Comparison of ENCODE assay signal across 2 cellular contexts in the genomic region with DNA sequence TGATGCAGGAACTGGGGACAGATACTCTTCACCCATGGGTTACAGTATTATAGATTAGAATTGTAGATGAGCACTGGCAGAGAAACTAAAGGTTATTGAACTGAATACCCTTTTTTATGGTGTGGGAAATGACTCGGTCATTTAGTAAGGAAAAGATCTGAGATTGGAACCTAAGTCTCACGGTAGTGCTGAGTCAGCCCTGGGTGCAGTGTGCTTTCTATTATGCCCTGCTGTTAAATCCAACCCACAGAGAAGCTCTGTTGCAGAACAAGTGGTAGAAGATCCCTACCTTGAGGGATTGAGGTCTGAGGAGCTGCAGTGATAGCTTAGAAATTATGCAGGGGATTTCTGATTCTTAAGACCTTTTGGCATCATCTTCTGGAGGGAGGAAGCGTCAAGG.
A peak's percentile ranks its signal among the peaks of the same experiment; 100 is the strongest.
TF ChIP-seq lines count a peak whose summit lies in the region.

No MANE protein-coding gene starts in this region.

TF ChIP-seq in GM23338, 12 proteins besides CTCF, POLR2A, EP300 and RAD21 (continues in another document):
- TF ChIP-seq JUNB (IDR thresholded peaks at IDR 0.05; ENCODE audit: unreplicated experiment) (no peak), ZNF114 (CRISPR knock-in tag; IDR thresholded peaks at IDR 0.05) (no peak), STAT1 (IDR thresholded peaks at IDR 0.05; ENCODE audit: unreplicated experiment) (no peak), ZNF331 (CRISPR knock-in tag; IDR thresholded peaks at IDR 0.05; ENCODE audit: low read depth) (no peak), CREB1 (CRISPR knock-in tag; IDR thresholded peaks at IDR 0.05; ENCODE audit: low read depth) (no peak), NANOG (IDR thresholded peaks at IDR 0.05; ENCODE audit: borderline replicate concordance) (no peak), EZH2 (IDR thresholded peaks at IDR 0.05; ENCODE audit: low read depth, unreplicated experiment) (no peak), EZH2phosphoT487 (IDR thresholded peaks at IDR 0.05; ENCODE audit: unreplicated experiment) (no peak), POLR2AphosphoS5 (IDR thresholded peaks at IDR 0.05; ENCODE audit: low read depth) (no peak)
- TF ChIP-seq, protein P1, sequence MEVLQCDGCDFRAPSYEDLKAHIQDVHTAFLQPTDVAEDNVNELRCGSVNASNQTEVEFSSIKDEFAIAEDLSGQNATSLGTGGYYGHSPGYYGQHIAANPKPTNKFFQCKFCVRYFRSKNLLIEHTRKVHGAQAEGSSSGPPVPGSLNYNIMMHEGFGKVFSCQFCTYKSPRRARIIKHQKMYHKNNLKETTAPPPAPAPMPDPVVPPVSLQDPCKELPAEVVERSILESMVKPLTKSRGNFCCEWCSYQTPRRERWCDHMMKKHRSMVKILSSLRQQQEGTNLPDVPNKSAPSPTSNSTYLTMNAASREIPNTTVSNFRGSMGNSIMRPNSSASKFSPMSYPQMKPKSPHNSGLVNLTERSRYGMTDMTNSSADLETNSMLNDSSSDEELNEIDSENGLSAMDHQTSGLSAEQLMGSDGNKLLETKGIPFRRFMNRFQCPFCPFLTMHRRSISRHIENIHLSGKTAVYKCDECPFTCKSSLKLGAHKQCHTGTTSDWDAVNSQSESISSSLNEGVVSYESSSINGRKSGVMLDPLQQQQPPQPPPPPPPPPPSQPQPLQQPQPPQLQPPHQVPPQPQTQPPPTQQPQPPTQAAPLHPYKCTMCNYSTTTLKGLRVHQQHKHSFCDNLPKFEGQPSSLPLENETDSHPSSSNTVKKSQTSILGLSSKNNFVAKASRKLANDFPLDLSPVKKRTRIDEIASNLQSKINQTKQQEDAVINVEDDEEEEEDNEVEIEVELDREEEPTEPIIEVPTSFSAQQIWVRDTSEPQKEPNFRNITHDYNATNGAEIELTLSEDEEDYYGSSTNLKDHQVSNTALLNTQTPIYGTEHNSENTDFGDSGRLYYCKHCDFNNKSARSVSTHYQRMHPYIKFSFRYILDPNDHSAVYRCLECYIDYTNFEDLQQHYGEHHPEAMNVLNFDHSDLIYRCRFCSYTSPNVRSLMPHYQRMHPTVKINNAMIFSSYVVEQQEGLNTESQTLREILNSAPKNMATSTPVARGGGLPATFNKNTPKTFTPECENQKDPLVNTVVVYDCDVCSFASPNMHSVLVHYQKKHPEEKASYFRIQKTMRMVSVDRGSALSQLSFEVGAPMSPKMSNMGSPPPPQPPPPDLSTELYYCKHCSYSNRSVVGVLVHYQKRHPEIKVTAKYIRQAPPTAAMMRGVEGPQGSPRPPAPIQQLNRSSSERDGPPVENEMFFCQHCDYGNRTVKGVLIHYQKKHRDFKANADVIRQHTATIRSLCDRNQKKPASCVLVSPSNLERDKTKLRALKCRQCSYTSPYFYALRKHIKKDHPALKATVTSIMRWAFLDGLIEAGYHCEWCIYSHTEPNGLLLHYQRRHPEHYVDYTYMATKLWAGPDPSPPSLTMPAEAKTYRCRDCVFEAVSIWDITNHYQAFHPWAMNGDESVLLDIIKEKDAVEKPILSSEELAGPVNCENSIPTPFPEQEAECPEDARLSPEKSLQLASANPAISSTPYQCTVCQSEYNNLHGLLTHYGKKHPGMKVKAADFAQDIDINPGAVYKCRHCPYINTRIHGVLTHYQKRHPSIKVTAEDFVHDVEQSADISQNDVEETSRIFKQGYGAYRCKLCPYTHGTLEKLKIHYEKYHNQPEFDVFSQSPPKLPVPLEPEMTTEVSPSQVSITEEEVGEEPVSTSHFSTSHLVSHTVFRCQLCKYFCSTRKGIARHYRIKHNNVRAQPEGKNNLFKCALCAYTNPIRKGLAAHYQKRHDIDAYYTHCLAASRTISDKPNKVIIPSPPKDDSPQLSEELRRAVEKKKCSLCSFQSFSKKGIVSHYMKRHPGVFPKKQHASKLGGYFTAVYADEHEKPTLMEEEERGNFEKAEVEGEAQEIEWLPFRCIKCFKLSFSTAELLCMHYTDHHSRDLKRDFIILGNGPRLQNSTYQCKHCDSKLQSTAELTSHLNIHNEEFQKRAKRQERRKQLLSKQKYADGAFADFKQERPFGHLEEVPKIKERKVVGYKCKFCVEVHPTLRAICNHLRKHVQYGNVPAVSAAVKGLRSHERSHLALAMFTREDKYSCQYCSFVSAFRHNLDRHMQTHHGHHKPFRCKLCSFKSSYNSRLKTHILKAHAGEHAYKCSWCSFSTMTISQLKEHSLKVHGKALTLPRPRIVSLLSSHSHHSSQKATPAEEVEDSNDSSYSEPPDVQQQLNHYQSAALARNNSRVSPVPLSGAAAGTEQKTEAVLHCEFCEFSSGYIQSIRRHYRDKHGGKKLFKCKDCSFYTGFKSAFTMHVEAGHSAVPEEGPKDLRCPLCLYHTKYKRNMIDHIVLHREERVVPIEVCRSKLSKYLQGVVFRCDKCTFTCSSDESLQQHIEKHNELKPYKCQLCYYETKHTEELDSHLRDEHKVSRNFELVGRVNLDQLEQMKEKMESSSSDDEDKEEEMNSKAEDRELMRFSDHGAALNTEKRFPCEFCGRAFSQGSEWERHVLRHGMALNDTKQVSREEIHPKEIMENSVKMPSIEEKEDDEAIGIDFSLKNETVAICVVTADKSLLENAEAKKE (CRISPR knock-in tag; IDR thresholded peaks at IDR 0.05), result no peak
- TF ChIP-seq, protein P2, sequence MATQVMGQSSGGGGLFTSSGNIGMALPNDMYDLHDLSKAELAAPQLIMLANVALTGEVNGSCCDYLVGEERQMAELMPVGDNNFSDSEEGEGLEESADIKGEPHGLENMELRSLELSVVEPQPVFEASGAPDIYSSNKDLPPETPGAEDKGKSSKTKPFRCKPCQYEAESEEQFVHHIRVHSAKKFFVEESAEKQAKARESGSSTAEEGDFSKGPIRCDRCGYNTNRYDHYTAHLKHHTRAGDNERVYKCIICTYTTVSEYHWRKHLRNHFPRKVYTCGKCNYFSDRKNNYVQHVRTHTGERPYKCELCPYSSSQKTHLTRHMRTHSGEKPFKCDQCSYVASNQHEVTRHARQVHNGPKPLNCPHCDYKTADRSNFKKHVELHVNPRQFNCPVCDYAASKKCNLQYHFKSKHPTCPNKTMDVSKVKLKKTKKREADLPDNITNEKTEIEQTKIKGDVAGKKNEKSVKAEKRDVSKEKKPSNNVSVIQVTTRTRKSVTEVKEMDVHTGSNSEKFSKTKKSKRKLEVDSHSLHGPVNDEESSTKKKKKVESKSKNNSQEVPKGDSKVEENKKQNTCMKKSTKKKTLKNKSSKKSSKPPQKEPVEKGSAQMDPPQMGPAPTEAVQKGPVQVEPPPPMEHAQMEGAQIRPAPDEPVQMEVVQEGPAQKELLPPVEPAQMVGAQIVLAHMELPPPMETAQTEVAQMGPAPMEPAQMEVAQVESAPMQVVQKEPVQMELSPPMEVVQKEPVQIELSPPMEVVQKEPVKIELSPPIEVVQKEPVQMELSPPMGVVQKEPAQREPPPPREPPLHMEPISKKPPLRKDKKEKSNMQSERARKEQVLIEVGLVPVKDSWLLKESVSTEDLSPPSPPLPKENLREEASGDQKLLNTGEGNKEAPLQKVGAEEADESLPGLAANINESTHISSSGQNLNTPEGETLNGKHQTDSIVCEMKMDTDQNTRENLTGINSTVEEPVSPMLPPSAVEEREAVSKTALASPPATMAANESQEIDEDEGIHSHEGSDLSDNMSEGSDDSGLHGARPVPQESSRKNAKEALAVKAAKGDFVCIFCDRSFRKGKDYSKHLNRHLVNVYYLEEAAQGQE (IDR thresholded peaks at IDR 0.05; ENCODE audit: unreplicated experiment), result no peak

TF ChIP-seq in K562, 482 proteins besides CTCF, POLR2A, EP300 and RAD21:
- TF ChIP-seq LARP7 (IDR thresholded peaks at IDR 0.05), result no peak
- peak; percentile 70 for TF ChIP-seq MAFG (tag; conservative IDR thresholded peaks at IDR 0.05)
- TF ChIP-seq ZEB2 (IDR thresholded peaks at IDR 0.05), result no peak
- peak; percentile 78 for TF ChIP-seq ZNF316 (IDR thresholded peaks at IDR 0.05)
- TF ChIP-seq NFE2 (IDR thresholded peaks at IDR 0.05; ENCODE audit: low read depth), result peak; percentile 17; the same call in 1 of the 2 replicates
- TF ChIP-seq C11orf30 (IDR thresholded peaks at IDR 0.05; ENCODE audit: low read depth), result peak; percentile 69
- no peak for TF ChIP-seq SMARCE1 (IDR thresholded peaks at IDR 0.05)
- TF ChIP-seq BRF1 (IDR thresholded peaks at IDR 0.05; ENCODE audit: borderline replicate concordance, extremely low read depth, insufficient read length), result no peak
- no peak for TF ChIP-seq NR2C1 (IDR thresholded peaks at IDR 0.05)
- TF ChIP-seq NR2C1 (tag; IDR thresholded peaks at IDR 0.05), result no peak
- TF ChIP-seq, protein P3, sequence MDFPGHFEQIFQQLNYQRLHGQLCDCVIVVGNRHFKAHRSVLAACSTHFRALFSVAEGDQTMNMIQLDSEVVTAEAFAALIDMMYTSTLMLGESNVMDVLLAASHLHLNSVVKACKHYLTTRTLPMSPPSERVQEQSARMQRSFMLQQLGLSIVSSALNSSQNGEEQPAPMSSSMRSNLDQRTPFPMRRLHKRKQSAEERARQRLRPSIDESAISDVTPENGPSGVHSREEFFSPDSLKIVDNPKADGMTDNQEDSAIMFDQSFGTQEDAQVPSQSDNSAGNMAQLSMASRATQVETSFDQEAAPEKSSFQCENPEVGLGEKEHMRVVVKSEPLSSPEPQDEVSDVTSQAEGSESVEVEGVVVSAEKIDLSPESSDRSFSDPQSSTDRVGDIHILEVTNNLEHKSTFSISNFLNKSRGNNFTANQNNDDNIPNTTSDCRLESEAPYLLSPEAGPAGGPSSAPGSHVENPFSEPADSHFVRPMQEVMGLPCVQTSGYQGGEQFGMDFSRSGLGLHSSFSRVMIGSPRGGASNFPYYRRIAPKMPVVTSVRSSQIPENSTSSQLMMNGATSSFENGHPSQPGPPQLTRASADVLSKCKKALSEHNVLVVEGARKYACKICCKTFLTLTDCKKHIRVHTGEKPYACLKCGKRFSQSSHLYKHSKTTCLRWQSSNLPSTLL (IDR thresholded peaks at IDR 0.05), result no peak
- TF ChIP-seq SMAD4 (CRISPR knock-in tag; conservative IDR thresholded peaks at IDR 0.05), result no peak
- TF ChIP-seq MTA2 (IDR thresholded peaks at IDR 0.05; ENCODE audit: low read depth), result no peak
- TF ChIP-seq MAFK (IDR thresholded peaks at IDR 0.05; ENCODE audit: low read length), result peak; percentile 41
TF ChIP-seq in K562: peak in this region for 5.
